Comparison of ENCODE assay signal across 2 cellular contexts in the genomic region with DNA sequence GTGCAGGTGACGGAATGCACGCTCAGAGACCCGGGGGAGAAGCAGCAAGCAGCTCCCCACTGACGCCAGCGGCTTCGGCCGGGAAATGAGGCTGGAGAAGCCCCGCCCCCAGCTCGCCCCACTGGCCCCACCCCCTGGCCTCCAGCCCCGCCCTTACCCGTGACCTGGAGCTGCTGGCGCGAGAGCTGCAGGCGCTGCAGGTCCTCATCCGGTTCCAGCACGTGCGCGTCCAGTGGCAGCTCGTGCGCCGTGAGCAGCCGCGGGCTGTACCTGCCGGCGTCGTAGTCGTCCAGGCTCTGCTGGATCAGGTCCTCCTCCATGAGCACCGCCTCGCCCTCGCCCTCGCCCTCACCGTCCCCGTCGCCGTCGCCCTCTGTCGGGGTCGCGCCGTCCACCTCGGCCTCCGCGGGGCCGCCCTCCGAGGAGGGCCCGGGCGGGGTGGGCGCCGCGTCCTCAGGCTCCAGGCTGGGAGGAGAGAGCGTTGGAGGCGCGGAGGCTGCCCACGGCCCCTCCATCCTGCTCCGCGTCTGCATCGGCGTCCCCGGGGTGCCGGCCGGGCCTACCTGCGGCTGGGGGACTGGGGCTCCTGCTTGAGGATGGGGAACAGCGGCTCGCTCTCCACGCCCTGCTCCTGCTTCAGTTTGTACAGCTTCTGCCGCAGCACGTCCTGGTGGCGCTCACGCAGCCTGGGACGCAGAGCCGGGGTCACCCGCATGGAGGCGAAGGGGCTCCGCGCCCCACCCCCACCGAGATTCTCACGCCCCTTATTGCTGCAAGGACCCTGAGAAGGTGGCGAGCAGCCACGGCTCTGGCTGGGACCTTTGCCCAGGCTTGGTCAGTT.
TF ChIP-seq lines count a peak whose summit lies in the region.

No MANE protein-coding gene starts in this region.

TF ChIP-seq in SK-N-SH, 30 proteins besides CTCF, POLR2A, EP300 and RAD21:
- TF ChIP-seq RCOR1 (IDR thresholded peaks at IDR 0.05; ENCODE audit: low read length): no peak

TF ChIP-seq in SK-N-SH treated with all-trans-retinoic acid at 6 μM for 48 hours, 23 proteins besides CTCF, POLR2A, EP300 and RAD21:
- TF ChIP-seq ZNF70 (CRISPR knock-in tag; IDR thresholded peaks at IDR 0.05) (no peak), BACH2 (CRISPR knock-in tag; IDR thresholded peaks at IDR 0.05; ENCODE audit: borderline replicate concordance) (no peak), RARB (CRISPR knock-in tag; IDR thresholded peaks at IDR 0.05) (no peak), ZNF8 (CRISPR knock-in tag; IDR thresholded peaks at IDR 0.05) (no peak), ZNF565 (CRISPR knock-in tag; conservative IDR thresholded peaks at IDR 0.05; ENCODE audit: low read depth) (no peak), PPARA (CRISPR knock-in tag; IDR thresholded peaks at IDR 0.05; ENCODE audit: borderline replicate concordance) (no peak), TOX (CRISPR knock-in tag; IDR thresholded peaks at IDR 0.05; ENCODE audit: borderline replicate concordance) (no peak), ZFP3 (CRISPR knock-in tag; IDR thresholded peaks at IDR 0.05) (no peak), ARNTL (CRISPR knock-in tag; IDR thresholded peaks at IDR 0.05; ENCODE audit: borderline replicate concordance, low read depth) (no peak), TCF4 (CRISPR knock-in tag; IDR thresholded peaks at IDR 0.05; ENCODE audit: borderline replicate concordance) (no peak), ISL1 (CRISPR knock-in tag; IDR thresholded peaks at IDR 0.05) (no peak), ZFP30 (CRISPR knock-in tag; IDR thresholded peaks at IDR 0.05) (no peak)
- TF ChIP-seq, protein P1, sequence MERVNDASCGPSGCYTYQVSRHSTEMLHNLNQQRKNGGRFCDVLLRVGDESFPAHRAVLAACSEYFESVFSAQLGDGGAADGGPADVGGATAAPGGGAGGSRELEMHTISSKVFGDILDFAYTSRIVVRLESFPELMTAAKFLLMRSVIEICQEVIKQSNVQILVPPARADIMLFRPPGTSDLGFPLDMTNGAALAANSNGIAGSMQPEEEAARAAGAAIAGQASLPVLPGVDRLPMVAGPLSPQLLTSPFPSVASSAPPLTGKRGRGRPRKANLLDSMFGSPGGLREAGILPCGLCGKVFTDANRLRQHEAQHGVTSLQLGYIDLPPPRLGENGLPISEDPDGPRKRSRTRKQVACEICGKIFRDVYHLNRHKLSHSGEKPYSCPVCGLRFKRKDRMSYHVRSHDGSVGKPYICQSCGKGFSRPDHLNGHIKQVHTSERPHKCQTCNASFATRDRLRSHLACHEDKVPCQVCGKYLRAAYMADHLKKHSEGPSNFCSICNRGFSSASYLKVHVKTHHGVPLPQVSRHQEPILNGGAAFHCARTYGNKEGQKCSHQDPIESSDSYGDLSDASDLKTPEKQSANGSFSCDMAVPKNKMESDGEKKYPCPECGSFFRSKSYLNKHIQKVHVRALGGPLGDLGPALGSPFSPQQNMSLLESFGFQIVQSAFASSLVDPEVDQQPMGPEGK (CRISPR knock-in tag; IDR thresholded peaks at IDR 0.05; ENCODE audit: borderline replicate concordance): no peak
- TF ChIP-seq, protein P2, sequence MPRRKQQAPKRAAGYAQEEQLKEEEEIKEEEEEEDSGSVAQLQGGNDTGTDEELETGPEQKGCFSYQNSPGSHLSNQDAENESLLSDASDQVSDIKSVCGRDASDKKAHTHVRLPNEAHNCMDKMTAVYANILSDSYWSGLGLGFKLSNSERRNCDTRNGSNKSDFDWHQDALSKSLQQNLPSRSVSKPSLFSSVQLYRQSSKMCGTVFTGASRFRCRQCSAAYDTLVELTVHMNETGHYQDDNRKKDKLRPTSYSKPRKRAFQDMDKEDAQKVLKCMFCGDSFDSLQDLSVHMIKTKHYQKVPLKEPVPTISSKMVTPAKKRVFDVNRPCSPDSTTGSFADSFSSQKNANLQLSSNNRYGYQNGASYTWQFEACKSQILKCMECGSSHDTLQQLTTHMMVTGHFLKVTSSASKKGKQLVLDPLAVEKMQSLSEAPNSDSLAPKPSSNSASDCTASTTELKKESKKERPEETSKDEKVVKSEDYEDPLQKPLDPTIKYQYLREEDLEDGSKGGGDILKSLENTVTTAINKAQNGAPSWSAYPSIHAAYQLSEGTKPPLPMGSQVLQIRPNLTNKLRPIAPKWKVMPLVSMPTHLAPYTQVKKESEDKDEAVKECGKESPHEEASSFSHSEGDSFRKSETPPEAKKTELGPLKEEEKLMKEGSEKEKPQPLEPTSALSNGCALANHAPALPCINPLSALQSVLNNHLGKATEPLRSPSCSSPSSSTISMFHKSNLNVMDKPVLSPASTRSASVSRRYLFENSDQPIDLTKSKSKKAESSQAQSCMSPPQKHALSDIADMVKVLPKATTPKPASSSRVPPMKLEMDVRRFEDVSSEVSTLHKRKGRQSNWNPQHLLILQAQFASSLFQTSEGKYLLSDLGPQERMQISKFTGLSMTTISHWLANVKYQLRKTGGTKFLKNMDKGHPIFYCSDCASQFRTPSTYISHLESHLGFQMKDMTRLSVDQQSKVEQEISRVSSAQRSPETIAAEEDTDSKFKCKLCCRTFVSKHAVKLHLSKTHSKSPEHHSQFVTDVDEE (CRISPR knock-in tag; IDR thresholded peaks at IDR 0.05): no peak
- TF ChIP-seq, protein P3, sequence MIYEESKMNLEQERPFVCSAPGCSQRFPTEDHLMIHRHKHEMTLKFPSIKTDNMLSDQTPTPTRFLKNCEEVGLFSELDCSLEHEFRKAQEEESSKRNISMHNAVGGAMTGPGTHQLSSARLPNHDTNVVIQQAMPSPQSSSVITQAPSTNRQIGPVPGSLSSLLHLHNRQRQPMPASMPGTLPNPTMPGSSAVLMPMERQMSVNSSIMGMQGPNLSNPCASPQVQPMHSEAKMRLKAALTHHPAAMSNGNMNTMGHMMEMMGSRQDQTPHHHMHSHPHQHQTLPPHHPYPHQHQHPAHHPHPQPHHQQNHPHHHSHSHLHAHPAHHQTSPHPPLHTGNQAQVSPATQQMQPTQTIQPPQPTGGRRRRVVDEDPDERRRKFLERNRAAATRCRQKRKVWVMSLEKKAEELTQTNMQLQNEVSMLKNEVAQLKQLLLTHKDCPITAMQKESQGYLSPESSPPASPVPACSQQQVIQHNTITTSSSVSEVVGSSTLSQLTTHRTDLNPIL (CRISPR knock-in tag; IDR thresholded peaks at IDR 0.05; ENCODE audit: low read depth): no peak
